15 cellular contexts compared by ENCODE assay signal in genomic region chr2:109511168-109511567, GRCh38.
DNase-seq lines count a peak whose midpoint lies in the region; ATAC-seq and TF ChIP-seq lines count a peak whose summit lies in the region.
"Had no signal": no experiment of that assay in that cellular context is flagged by ENCODE, and none has a peak within 500 bp of the region (broad histone marks: within the 10 kb centered on the region; RNA-seq: fewer than 3 reads in every experiment).

No MANE protein-coding gene starts in this region.

- no peak overlapping the region for H4K5ac ChIP-seq in IMR-90 (ENCODE audit: low read depth, low read length)

- DNase-seq in IMR-90 = no peak
- peak; percentile 95 for DNase-seq in myocyte (ENCODE audit: low read depth)
- peak; percentile 62 to 88 for DNase-seq in gastrocnemius medialis
- DNase-seq in T-helper 2 cell = no peak
- no peak for DNase-seq in activated naive CD4-positive, alpha-beta T cell treated with anti-CD3 and anti-CD28 coated beads, Interleukin-2, amount 50 U/mL, for 72 hours (ENCODE audit: low spot score in 2 of 2)
- DNase-seq: BE2C; Caco-2; CD8-positive, alpha-beta memory T cell; GOT3; H9 had no signal

- intact Hi-C loops in IMR-90 (cut with micrococcal nuclease) (loop anchor here (2.0 to 10.0 kb wide), 4 partner anchors 64 to 249 kb away; no protein-coding TSS in a partner anchor), gastrocnemius medialis (cut with DNase I; ENCODE audit: low total_unique reads) (loop anchor here (2.0 to 5.0 kb wide), 2 partner anchors 88 to 189 kb away; no protein-coding TSS in a partner anchor)

- no peaks in the 10 kb centered on the region for H3K9me3 Mint-ChIP-seq in activated naive CD4-positive, alpha-beta T cell treated with anti-CD3 and anti-CD28 coated beads, Interleukin-2, amount 50 U/mL, for 72 hours
- H3K9me3 Mint-ChIP-seq: CD8-positive, alpha-beta memory T cell; H9 had no signal

- 84% methylated on average over 2 of the region's 3 CpGs; no CpG with 5 or more reads in 1 of the 2 experiments for WGBS in IMR-90 (ENCODE audit: extremely low coverage in 2 of 2, insufficient read length in 1 of 2), 2 experiments

- H3K9ac ChIP-seq in IMR-90 (ENCODE audit: low read depth, low read length) = no peak overlapping the region
- H3K9ac ChIP-seq: KMS-11 had no signal

- no peak for TF ChIP-seq CTCF in IMR-90 (conservative IDR thresholded peaks at IDR 0.05; ENCODE audit: low read depth, low read length)
- TF ChIP-seq CTCF in gastrocnemius medialis (IDR thresholded peaks at IDR 0.05 in 4 of 5, conservative IDR thresholded peaks at IDR 0.05 in 1 of 5) = no peak

- no peak overlapping the region for H2AK5ac ChIP-seq in IMR-90 (ENCODE audit: low read depth, low read length)

- H3K36me3 ChIP-seq in IMR-90 (ENCODE audit: control insufficient read depth, insufficient read depth, low read length) (no peaks in the 10 kb centered on the region), gastrocnemius medialis (no peaks in the 10 kb centered on the region)
- H3K36me3 ChIP-seq: BE2C had no signal

- H3K4me1 ChIP-seq in IMR-90 (ENCODE audit: control insufficient read depth, insufficient read depth, low read length) (peaks cover 8% of the 10 kb centered on the region), gastrocnemius medialis (peaks cover 11 to 19% of the 10 kb centered on the region in 2 donors)
- H3K4me1 ChIP-seq: BE2C, Caco-2 had no signal

- H2AK9ac ChIP-seq in IMR-90 (replicated peaks; ENCODE audit: low read depth, low read length, poor library complexity) = peak overlapping the region; percentile 8

- dilution Hi-C loops in IMR-90 (cut with HindIII; ENCODE audit: low sequenced_read_pairs, unreplicated experiment) = no loop called here

- no peak overlapping the region for H3K18ac ChIP-seq in IMR-90 (ENCODE audit: low read depth, low read length)

- no peak overlapping the region for H3K4me2 ChIP-seq in IMR-90 (ENCODE audit: low read depth, low read length)
- H3K4me2 ChIP-seq: A549, KMS-11 had no signal

- H3K27ac ChIP-seq in IMR-90 (ENCODE audit: insufficient read depth, low read length) (no peak overlapping the region), gastrocnemius medialis (peak overlapping the region in 2 of 4 donors; percentile 59 to 81)
- H3K27ac ChIP-seq: A549, KMS-11 had no signal

- no peak overlapping the region for H4K91ac ChIP-seq in IMR-90 (ENCODE audit: insufficient read depth, low read depth, low read length)

- H3K79me1 ChIP-seq in IMR-90 (ENCODE audit: low read depth in 1 of 2, low read length in 2 of 2) = 0 out of 4 replicates have a peak, but pooled peaks cover 0 to 6% of the 10 kb centered on the region in 2 experiments

- H3K4me3 ChIP-seq in IMR-90 (ENCODE audit: insufficient read depth, low read depth, low read length) (no peak overlapping the region), gastrocnemius medialis (no peak overlapping the region)
- H3K4me3 ChIP-seq: A549 had no signal

- H2BK120ac ChIP-seq in IMR-90 (ENCODE audit: low read depth, low read length) = no peak overlapping the region

- H3K4ac ChIP-seq in IMR-90 (ENCODE audit: low read depth, low read length) = no peak overlapping the region

- no peak overlapping the region for H3K14ac ChIP-seq in IMR-90 (replicated peaks; ENCODE audit: low read depth, low read length)

- no peak overlapping the region for H3K27ac Mint-ChIP-seq in activated naive CD4-positive, alpha-beta T cell treated with anti-CD3 and anti-CD28 coated beads, Interleukin-2, amount 50 U/mL, for 72 hours
- H3K27ac Mint-ChIP-seq: CD8-positive, alpha-beta memory T cell; H9 had no signal

- H4K8ac ChIP-seq in IMR-90 (ENCODE audit: low read depth in 2 of 2, low read length in 2 of 2) = no peak overlapping the region

- no peak overlapping the region for H3K23ac ChIP-seq in IMR-90 (ENCODE audit: low read depth, low read length)

- H2AFZ ChIP-seq in IMR-90 (replicated peaks; ENCODE audit: low read length, poor library complexity) = no peak overlapping the region

- POLR2A ChIA-PET in IMR-90 (lab: Charles Lee; ENCODE audit: unreplicated experiment) = no interaction called here

- H3K9me1 ChIP-seq in IMR-90 (ENCODE audit: insufficient read depth, low read length) = peaks cover 17% of the 10 kb centered on the region

- TF ChIP-seq POLR2A in IMR-90 (IDR thresholded peaks at IDR 0.05; ENCODE audit: low read depth, low read length) (no peak), gastrocnemius medialis (IDR thresholded peaks at IDR 0.05) (no peak)

- ATAC-seq in IMR-90 (ENCODE audit: low read depth) = no peak
- peak; percentile 17 for ATAC-seq in esophagus mucosa
- peak; percentile 63 to 73 for ATAC-seq in gastrocnemius medialis
- ATAC-seq in GM18861 (IDR thresholded peaks at IDR 0.05; ENCODE audit: unreplicated experiment) = no peak
- ATAC-seq in activated naive CD4-positive, alpha-beta T cell treated with anti-CD3 and anti-CD28 coated beads, Interleukin-2, amount 50 U/mL, for 72 hours = no peak
- ATAC-seq in HG03045 (IDR thresholded peaks at IDR 0.05; ENCODE audit: unreplicated experiment) = no peak

- H3K9me3 ChIP-seq in IMR-90 (ENCODE audit: control insufficient read depth, insufficient read depth, low read length) = no peaks in the 10 kb centered on the region
- H3K9me3 ChIP-seq in gastrocnemius medialis = no peaks in the 10 kb centered on the region
- H3K9me3 ChIP-seq: A549, BE2C, Caco-2 had no signal

- H2BK15ac ChIP-seq in IMR-90 (ENCODE audit: low read depth, low read length) = no peak overlapping the region

- no peak overlapping the region for H2BK5ac ChIP-seq in IMR-90 (ENCODE audit: low read depth, low read length, poor library complexity, severe bottlenecking)

- TF ChIP-seq RAD21 in IMR-90 (IDR thresholded peaks at IDR 0.05; ENCODE audit: low read length) = no peak

- no peak overlapping the region for H3K56ac ChIP-seq in IMR-90 (ENCODE audit: extremely low read depth, insufficient read depth, low read length)

- H3K27me3 ChIP-seq in IMR-90 (ENCODE audit: control insufficient read depth, insufficient read depth, low read length) = no peaks in the 10 kb centered on the region
- H3K27me3 ChIP-seq in gastrocnemius medialis = no peaks in the 10 kb centered on the region
- H3K27me3 ChIP-seq: BE2C had no signal

- in situ Hi-C loops in IMR-90 (cut with MboI; ENCODE audit: low sequenced_read_pairs) = no loop called here
- in situ Hi-C loops in gastrocnemius medialis (cut with MboI; ENCODE audit: low sequenced_read_pairs in 4 of 4) = loop anchor here in 1 of 4 donors (25.0 kb wide), 1 partner anchor 224 kb away; no protein-coding TSS in a partner anchor

- no peak overlapping the region for H2BK20ac ChIP-seq in IMR-90 (ENCODE audit: low read depth, low read length)

- peaks cover 11% of the 10 kb centered on the region for H4K20me1 ChIP-seq in IMR-90 (ENCODE audit: insufficient read depth, low read length)

- CTCF ChIA-PET in IMR-90 (lab: Yijun Ruan, JAX) = interaction anchor here (1.4 kb wide), 1 partner anchor 14 kb away, joined by 9 read pairs; no protein-coding TSS in a partner anchor

- H3K36me3 Mint-ChIP-seq in activated naive CD4-positive, alpha-beta T cell treated with anti-CD3 and anti-CD28 coated beads, Interleukin-2, amount 50 U/mL, for 72 hours = no peaks in the 10 kb centered on the region
- H3K36me3 Mint-ChIP-seq: CD8-positive, alpha-beta memory T cell had no signal

- BruUV-seq in IMR-90 (replicated peaks; lab: Mats Ljungman, UMichigan) = no TSS peak

TF ChIP-seq in IMR-90, 13 proteins besides CTCF, POLR2A, EP300 and RAD21:
- TF ChIP-seq, protein P1, sequence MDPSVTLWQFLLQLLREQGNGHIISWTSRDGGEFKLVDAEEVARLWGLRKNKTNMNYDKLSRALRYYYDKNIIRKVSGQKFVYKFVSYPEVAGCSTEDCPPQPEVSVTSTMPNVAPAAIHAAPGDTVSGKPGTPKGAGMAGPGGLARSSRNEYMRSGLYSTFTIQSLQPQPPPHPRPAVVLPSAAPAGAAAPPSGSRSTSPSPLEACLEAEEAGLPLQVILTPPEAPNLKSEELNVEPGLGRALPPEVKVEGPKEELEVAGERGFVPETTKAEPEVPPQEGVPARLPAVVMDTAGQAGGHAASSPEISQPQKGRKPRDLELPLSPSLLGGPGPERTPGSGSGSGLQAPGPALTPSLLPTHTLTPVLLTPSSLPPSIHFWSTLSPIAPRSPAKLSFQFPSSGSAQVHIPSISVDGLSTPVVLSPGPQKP (IDR thresholded peaks at IDR 0.05; ENCODE audit: borderline replicate concordance, low read depth, low read length) = no peak
- TF ChIP-seq RCOR1 (IDR thresholded peaks at IDR 0.05; ENCODE audit: insufficient replicate concordance, low read length) (no peak), BHLHE40 (IDR thresholded peaks at IDR 0.05; ENCODE audit: low read depth, low read length) (no peak), MAFK (IDR thresholded peaks at IDR 0.05; ENCODE audit: low read depth, low read length) (no peak), RFX5 (IDR thresholded peaks at IDR 0.05; ENCODE audit: low read depth, low read length) (no peak), USF2 (IDR thresholded peaks at IDR 0.05; ENCODE audit: low read depth, low read length) (no peak), SMC3 (IDR thresholded peaks at IDR 0.05; ENCODE audit: low read depth, low read length) (no peak), FOS (IDR thresholded peaks at IDR 0.05; ENCODE audit: low read depth, low read length) (no peak), MXI1 (IDR thresholded peaks at IDR 0.05; ENCODE audit: borderline replicate concordance, low read depth, low read length) (no peak), CEBPB (IDR thresholded peaks at IDR 0.05; ENCODE audit: low read depth, low read length) (no peak), NFE2L2 (IDR thresholded peaks at IDR 0.05; ENCODE audit: low read depth, low read length) (no peak), CHD1 (IDR thresholded peaks at IDR 0.05; ENCODE audit: low read depth, low read length) (no peak), MAZ (IDR thresholded peaks at IDR 0.05; ENCODE audit: borderline replicate concordance, low read depth, low read length) (no peak)

Comparison
In these comparisons a context has a peak if more than half of its experiments do, and no peak if none do; other contexts are left out.
1. ATAC-seq: peak in esophagus mucosa (single experiment) and gastrocnemius medialis (2 of 2); none in IMR-90 (single experiment), GM18861 (single experiment), activated naive CD4-positive, alpha-beta T cell treated with anti-CD3 and anti-CD28 coated beads, Interleukin-2, amount 50 U/mL, for 72 hours (0 of 2) and HG03045 (single experiment).
2. DNase-seq: peak in myocyte (single experiment) and gastrocnemius medialis (2 of 2); none in IMR-90 (single experiment), T-helper 2 cell (0 of 5) and activated naive CD4-positive, alpha-beta T cell treated with anti-CD3 and anti-CD28 coated beads, Interleukin-2, amount 50 U/mL, for 72 hours (0 of 2).